Comparison of ENCODE assay signal across 19 cellular contexts in the genomic region with DNA sequence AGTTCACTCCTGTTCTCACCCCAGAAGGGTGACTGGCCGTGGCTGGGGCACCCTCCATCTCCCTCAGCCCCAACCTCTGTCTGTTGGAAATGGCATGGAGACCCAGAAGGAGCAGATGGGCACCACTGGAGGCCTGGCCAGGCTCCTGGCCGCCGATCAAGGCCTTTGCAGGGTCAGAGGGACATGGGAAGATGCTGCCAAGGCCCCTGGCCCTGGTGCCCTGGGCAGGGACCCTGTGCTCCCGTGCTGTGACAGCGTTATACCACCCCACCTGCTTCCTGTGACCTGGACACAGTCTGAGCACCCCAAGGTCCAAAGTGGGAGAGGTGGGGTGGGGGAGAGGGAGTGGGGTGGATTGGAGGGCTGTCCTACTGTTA. TPM values are rescaled to one million over a fixed set of nuclear protein-coding genes. Genes with fewer than 3 reads are reported as not detected.
DNase-seq lines count a peak whose midpoint lies in the region; ATAC-seq, FAIRE-seq and TF ChIP-seq lines count a peak whose summit lies in the region.
"Had no signal": no experiment of that assay in that cellular context is flagged by ENCODE, and none has a peak within 500 bp of the region (broad histone marks: within the 10 kb centered on the region; RNA-seq: fewer than 3 reads in every experiment).

No MANE protein-coding gene starts in this region.

- no peak overlapping the region for H3K4me3 Mint-ChIP-seq in activated naive CD4-positive, alpha-beta T cell treated with anti-CD3 and anti-CD28 coated beads, Interleukin-2, amount 10 ng/mL, durations not matched to agents 7 days and 5 days
- H3K4me3 Mint-ChIP-seq: activated naive CD4-positive, alpha-beta T cell treated with anti-CD3 and anti-CD28 coated beads, Interleukin-2, amount 50 U/mL, for 24 hours; nephron progenitor cell had no signal

- CTCF ChIA-PET in activated naive CD4-positive, alpha-beta T cell treated with anti-CD3 and anti-CD28 coated beads, Interleukin-2, amount 10 ng/mL, durations not matched to agents 7 days and 5 days (lab: Charles Lee) = no interaction called here

- H3K27me3 ChIP-seq in DND-41 (ENCODE audit: insufficient read depth, low read length, poor library complexity) = no peaks in the 10 kb centered on the region
- H3K27me3 ChIP-seq in spleen (replicated peaks in 1 of 7) = peaks cover 0 to 15% (median 0%) of the 10 kb centered on the region in 7 donors
- H3K27me3 ChIP-seq: brain microvascular endothelial cell had no signal

- no peak overlapping the region for H2AFZ ChIP-seq in DND-41 (ENCODE audit: low read depth, low read length)

- no peak for ATAC-seq in activated naive CD4-positive, alpha-beta T cell treated with anti-CD3 and anti-CD28 coated beads, Interleukin-2, amount 50 U/mL, for 72 hours
- ATAC-seq in DND-41 (ENCODE audit: insufficient read depth, low read depth) = no peak
- ATAC-seq: esophagus mucosa had no signal

- H3K9ac ChIP-seq in DND-41 (ENCODE audit: low read depth, low read length) = no peak overlapping the region

- H3K27ac Mint-ChIP-seq in activated naive CD4-positive, alpha-beta T cell treated with anti-CD3 and anti-CD28 coated beads, Interleukin-2, amount 10 ng/mL, durations not matched to agents 7 days and 5 days = peak overlapping the region; percentile 89
- peak overlapping the region in 1 of 2 donors; percentile 90 for H3K27ac Mint-ChIP-seq in activated naive CD4-positive, alpha-beta T cell treated with anti-CD3 and anti-CD28 coated beads, Interleukin-2, amount 50 U/mL, for 72 hours
- H3K27ac Mint-ChIP-seq: activated naive CD4-positive, alpha-beta T cell treated with anti-CD3 and anti-CD28 coated beads, Interleukin-2, amount 50 U/mL, for 24 hours; nephron progenitor cell had no signal

- H3K9me3 Mint-ChIP-seq in activated naive CD4-positive, alpha-beta T cell treated with anti-CD3 and anti-CD28 coated beads, Interleukin-2, amount 10 ng/mL, durations not matched to agents 7 days and 5 days = no peaks in the 10 kb centered on the region
- H3K9me3 Mint-ChIP-seq in activated naive CD4-positive, alpha-beta T cell treated with anti-CD3 and anti-CD28 coated beads, Interleukin-2, amount 50 U/mL, for 72 hours = no peaks in the 10 kb centered on the region
- H3K9me3 Mint-ChIP-seq: activated naive CD4-positive, alpha-beta T cell treated with anti-CD3 and anti-CD28 coated beads, Interleukin-2, amount 50 U/mL, for 24 hours; nephron progenitor cell had no signal

- WGBS in spleen, 5 donors = 46 to 74% (median 72%) methylated on average over 3 to 5 of the region's 5 CpGs

- peaks cover 80% of the 10 kb centered on the region for H3K79me2 ChIP-seq in DND-41 (ENCODE audit: insufficient read depth, low read length)

- intact Hi-C loops in spleen (cut with DNase I; ENCODE audit: low total_unique reads) = no loop called here

- peaks cover 26% of the 10 kb centered on the region for H3K36me3 Mint-ChIP-seq in activated naive CD4-positive, alpha-beta T cell treated with anti-CD3 and anti-CD28 coated beads, Interleukin-2, amount 10 ng/mL, durations not matched to agents 7 days and 5 days
- no peaks in the 10 kb centered on the region for H3K36me3 Mint-ChIP-seq in activated naive CD4-positive, alpha-beta T cell treated with anti-CD3 and anti-CD28 coated beads, Interleukin-2, amount 50 U/mL, for 72 hours
- H3K36me3 Mint-ChIP-seq: activated naive CD4-positive, alpha-beta T cell treated with anti-CD3 and anti-CD28 coated beads, Interleukin-2, amount 50 U/mL, for 24 hours had no signal

- TF ChIP-seq POLR2A in spleen (IDR thresholded peaks at IDR 0.05) = no peak

- peak overlapping the region; percentile 91; the same call in 1 of the 2 replicates for H3K4me2 ChIP-seq in DND-41 (ENCODE audit: insufficient read depth, low read length)

- peaks cover 66% of the 10 kb centered on the region for H3K4me1 Mint-ChIP-seq in activated naive CD4-positive, alpha-beta T cell treated with anti-CD3 and anti-CD28 coated beads, Interleukin-2, amount 10 ng/mL, durations not matched to agents 7 days and 5 days

- no peak for FAIRE-seq in HTR-8/SVneo (lab: Jason Lieb, UNC)

- DNase-seq in activated naive CD4-positive, alpha-beta T cell treated with anti-CD3 and anti-CD28 coated beads, Interleukin-2, amount 10 ng/mL, durations not matched to agents 7 days and 5 days = no peak
- no peak for DNase-seq in activated naive CD4-positive, alpha-beta T cell treated with anti-CD3 and anti-CD28 coated beads, Interleukin-2, amount 50 U/mL, for 72 hours (ENCODE audit: low spot score in 2 of 2)
- no peak for DNase-seq in DND-41
- DNase-seq in coronary artery (ENCODE audit: low spot score) = no peak
- DNase-seq in spleen = no peak
- no peak for DNase-seq in NCI-H526 treated with DMSO at 0.1 percent for 48 hours (lab: John Stamatoyannopoulos, UW)
- no peak for DNase-seq in foreskin melanocyte
- DNase-seq in HTR-8/SVneo (ENCODE audit: insufficient read length, low spot score) = no peak
- DNase-seq: ACHN; activated CD4-positive, CD25-positive, alpha-beta regulatory T cell treated with anti-CD3 and anti-CD28 coated beads, Interleukin-2, amount 50 U/mL, for 72 hours; brain microvascular endothelial cell; mesenchymal stem cell; NCI-H146; NCI-H2227 treated with DMSO at 0.1 percent for 48 hours; nephron progenitor cell; SHP77 treated with DMSO at 0.1 percent for 48 hours; T-helper 9 cell had no signal

- H3K9me3 ChIP-seq in DND-41 (ENCODE audit: insufficient read depth, low read length, severe bottlenecking) (no peaks in the 10 kb centered on the region), spleen (no peaks in the 10 kb centered on the region)

- H3K4me3 ChIP-seq in DND-41 (ENCODE audit: low read depth in 1 of 2, low read length in 2 of 2) (no peak overlapping the region), coronary artery (peak overlapping the region; percentile 22), spleen (peak overlapping the region in 1 of 8 donors; percentile 96)

- H3K27ac ChIP-seq in DND-41 (ENCODE audit: low read length) (no peak overlapping the region), coronary artery (peak overlapping the region; percentile 72 to 89), spleen (peak overlapping the region; percentile 3 to 90 (median 56))
- H3K27ac ChIP-seq: brain microvascular endothelial cell had no signal

- peaks cover 71% of the 10 kb centered on the region for H4K20me1 ChIP-seq in DND-41 (ENCODE audit: insufficient read depth, low read length)

- H3K4me1 ChIP-seq in DND-41 (ENCODE audit: insufficient read depth, low read length) = peaks cover 47% of the 10 kb centered on the region
- H3K4me1 ChIP-seq in spleen = peaks cover 65 to 100% (median 93%) of the 10 kb centered on the region in 6 donors

- peaks cover 46% of the 10 kb centered on the region for H3K36me3 ChIP-seq in DND-41 (ENCODE audit: insufficient read depth, low read length)
- peaks cover 0 to 46% (median 6%) of the 10 kb centered on the region in 6 donors for H3K36me3 ChIP-seq in spleen

- peaks cover 2% of the 10 kb centered on the region for H3K27me3 Mint-ChIP-seq in activated naive CD4-positive, alpha-beta T cell treated with anti-CD3 and anti-CD28 coated beads, Interleukin-2, amount 10 ng/mL, durations not matched to agents 7 days and 5 days
- H3K27me3 Mint-ChIP-seq: activated naive CD4-positive, alpha-beta T cell treated with anti-CD3 and anti-CD28 coated beads, Interleukin-2, amount 50 U/mL, for 24 hours had no signal

- TF ChIP-seq CTCF in DND-41 (IDR thresholded peaks at IDR 0.05; ENCODE audit: borderline replicate concordance, extremely low read depth, low read length, poor library complexity, severe bottlenecking) (no peak), coronary artery (IDR thresholded peaks at IDR 0.05) (no peak), spleen (IDR thresholded peaks at IDR 0.05 in 8 of 11, conservative IDR thresholded peaks at IDR 0.05 in 3 of 11) (no peak)

RNA-seq across cellular contexts. Expression of a gene that starts 3.5 kb away (rescaled TPM):
- total RNA-seq in activated naive CD4-positive, alpha-beta T cell treated with anti-CD3 and anti-CD28 coated beads, Interleukin-2, amount 50 U/mL, for 72 hours = 10 to 100 TPM; 48.6 to 82.7 TPM
- total RNA-seq in spleen = 100 to 1,000 TPM in 3 of 7 donors, 10 to 100 TPM in 4; 66.9 to 110 (median 96.4) TPM
- 100 to 1,000 TPM in 2 of 3 donors, 10 to 100 TPM in 1; 56.6 to 120 (median 102) TPM for polyA plus RNA-seq in spleen

RNA-seq across cellular contexts. Expression of a gene that starts 31.1 kb away (rescaled TPM):
- 1 to 10 TPM; 2.7 to 7.3 TPM for total RNA-seq in activated naive CD4-positive, alpha-beta T cell treated with anti-CD3 and anti-CD28 coated beads, Interleukin-2, amount 50 U/mL, for 72 hours
- total RNA-seq in spleen = 10 to 100 TPM in 1 of 7 donors, 1 to 10 TPM in 6; 2.7 to 11.7 (median 8.3) TPM
- 1 to 10 TPM; 3.0 to 3.7 (median 3.2) TPM for polyA plus RNA-seq in spleen
